ENCODE assay signal across 23 cellular contexts in the genomic region with DNA sequence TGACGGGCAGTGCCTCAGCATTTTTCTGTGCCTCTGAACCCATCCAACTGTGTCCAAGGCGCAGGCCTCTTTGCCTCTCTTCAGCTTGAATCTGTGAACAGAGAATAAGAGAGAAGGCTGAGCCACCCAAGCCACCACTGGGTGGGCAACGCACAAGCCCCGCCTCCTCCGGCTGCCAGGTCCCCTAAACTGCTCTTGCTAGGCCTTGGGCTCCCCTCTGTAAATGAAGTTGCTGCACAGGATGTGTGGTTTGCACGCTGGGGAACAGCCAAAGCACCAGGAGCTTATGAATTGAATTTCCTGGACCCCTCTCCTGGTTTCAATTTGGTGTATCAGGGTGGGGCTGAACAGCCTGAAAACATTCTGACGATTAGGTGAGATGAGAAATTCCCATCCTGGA. TPM values are rescaled to one million over a fixed set of nuclear protein-coding genes. Genes with fewer than 3 reads are reported as not detected.
"Had no signal": no experiment of that assay in that cellular context is flagged by ENCODE, and none has a peak within 500 bp of the region (broad histone marks: within the 10 kb centered on the region; RNA-seq: fewer than 3 reads in every experiment).

No MANE protein-coding gene starts in this region.

- H3K4me3 ChIP-seq: cardiac muscle cell had no signal

- H3K27ac Mint-ChIP-seq: activated naive CD4-positive, alpha-beta T cell treated with anti-CD3 and anti-CD28 coated beads, Interleukin-2, amount 10 ng/mL, durations not matched to agents 7 days and 5 days; activated naive CD8-positive, alpha-beta T cell treated with anti-CD3 and anti-CD28 coated beads for 36 hours; activated T-helper 17 cell treated with anti-CD3 and anti-CD28 coated beads, Interleukin-2, amount 50 U/mL, for 72 hours had no signal

- H3K4me1 Mint-ChIP-seq: activated T-helper 17 cell treated with anti-CD3 and anti-CD28 coated beads, Interleukin-2, amount 50 U/mL, for 72 hours had no signal

- DNase-seq: activated CD4-positive, alpha-beta T cell treated with anti-CD3 and anti-CD28 coated beads for 4 hours; activated CD4-positive, alpha-beta T cell treated with anti-CD3 and anti-CD28 coated beads, Interleukin-2, amount 50 U/mL, for 48 hours; activated gamma-delta T cell treated with Interleukin-2 at 50 U/mL for 16 hours; activated naive CD4-positive, alpha-beta T cell treated with anti-CD3 and anti-CD28 coated beads, Interleukin-2, amount 10 ng/mL, durations not matched to agents 7 days and 5 days; activated naive CD8-positive, alpha-beta T cell treated with anti-CD3 and anti-CD28 coated beads for 36 hours; activated T-cell treated with anti-CD3 and anti-CD28 coated beads for 4 hours; activated T-cell treated with anti-CD3 and anti-CD28 coated beads, Interleukin-2, amount 50 U/mL, for 48 hours; brain microvascular endothelial cell; KG1; MM.1S; NCI-H1105; NCI-H1436 treated with DMSO at 0.1 percent for 48 hours; NCI-H187; NCI-H2081; NCI-H510A treated with DMSO at 0.1 percent for 48 hours; NCI-H69; SHP77 treated with DMSO at 0.1 percent for 48 hours; T-helper 2 cell; WERI-Rb-1 had no signal

- H3K9me3 Mint-ChIP-seq: activated naive CD4-positive, alpha-beta T cell treated with anti-CD3 and anti-CD28 coated beads, Interleukin-2, amount 10 ng/mL, durations not matched to agents 7 days and 5 days; activated naive CD8-positive, alpha-beta T cell treated with anti-CD3 and anti-CD28 coated beads for 36 hours; activated T-helper 17 cell treated with anti-CD3 and anti-CD28 coated beads, Interleukin-2, amount 50 U/mL, for 72 hours had no signal

- H3K27ac ChIP-seq: brain microvascular endothelial cell, cardiac muscle cell, WERI-Rb-1 had no signal

- H3K36me3 Mint-ChIP-seq: activated naive CD4-positive, alpha-beta T cell treated with anti-CD3 and anti-CD28 coated beads, Interleukin-2, amount 10 ng/mL, durations not matched to agents 7 days and 5 days; activated naive CD8-positive, alpha-beta T cell treated with anti-CD3 and anti-CD28 coated beads for 36 hours had no signal

- H3K4me3 Mint-ChIP-seq: activated naive CD4-positive, alpha-beta T cell treated with anti-CD3 and anti-CD28 coated beads, Interleukin-2, amount 10 ng/mL, durations not matched to agents 7 days and 5 days; activated naive CD8-positive, alpha-beta T cell treated with anti-CD3 and anti-CD28 coated beads for 36 hours; activated T-helper 17 cell treated with anti-CD3 and anti-CD28 coated beads, Interleukin-2, amount 50 U/mL, for 72 hours had no signal

- H3K36me3 ChIP-seq: brain microvascular endothelial cell, cardiac muscle cell, WERI-Rb-1 had no signal

- H3K27me3 ChIP-seq: brain microvascular endothelial cell, cardiac muscle cell had no signal

RNA-seq across cellular contexts. Expression of a gene that starts 2.5 kb away (rescaled TPM):
- total RNA-seq: activated naive CD8-positive, alpha-beta T cell treated with anti-CD3 and anti-CD28 coated beads for 36 hours; cardiac muscle cell had no signal
- polyA plus RNA-seq: adipose tissue, cardiac muscle cell had no signal

RNA-seq across cellular contexts. Expression of a gene that starts 4.3 kb away (rescaled TPM):
- total RNA-seq: activated CD8-positive, alpha-beta memory T cell treated with anti-CD3 and anti-CD28 coated beads for 36 hours; activated naive CD8-positive, alpha-beta T cell treated with anti-CD3 and anti-CD28 coated beads for 36 hours; activated T-helper 17 cell treated with anti-CD3 and anti-CD28 coated beads, Interleukin-2, amount 50 U/mL, for 72 hours; cardiac muscle cell had no signal
- polyA plus RNA-seq: cardiac muscle cell had no signal

RNA-seq across cellular contexts. Expression of a gene that starts 41.3 kb away (rescaled TPM):
- total RNA-seq: activated CD8-positive, alpha-beta memory T cell treated with anti-CD3 and anti-CD28 coated beads for 36 hours; activated naive CD8-positive, alpha-beta T cell treated with anti-CD3 and anti-CD28 coated beads for 36 hours; activated T-helper 17 cell treated with anti-CD3 and anti-CD28 coated beads, Interleukin-2, amount 50 U/mL, for 72 hours; cardiac muscle cell had no signal
- polyA plus RNA-seq: cardiac muscle cell had no signal
